Comparison of ENCODE assay signal across 27 cellular contexts in genomic region chr11:19924321-19925115, GRCh38.
"Had no signal": no experiment of that assay in that cellular context is flagged by ENCODE, and none has a peak within 500 bp of the region (broad histone marks: within the 10 kb centered on the region; RNA-seq: fewer than 3 reads in every experiment).

No MANE protein-coding gene starts in this region.

- DNase-seq: activated CD4-positive, alpha-beta T cell treated with anti-CD3 and anti-CD28 coated beads for 4 hours; activated CD4-positive, alpha-beta T cell treated with anti-CD3 and anti-CD28 coated beads, Interleukin-2, amount 50 U/mL, for 4 hours; activated naive CD4-positive, alpha-beta T cell; activated T-cell treated with anti-CD3 and anti-CD28 coated beads for 4 hours; activated T-cell treated with anti-CD3 and anti-CD28 coated beads, Interleukin-2, amount 50 U/mL, for 72 hours; anterior cingulate cortex; body of pancreas; colonic mucosa; effector CD8-positive, alpha-beta T cell; esophagus squamous epithelium; gastrocnemius medialis; glutamatergic neuron; islet precursor cell; left ventricle myocardium superior; naive B cell; occipital lobe; stimulated activated CD4-positive, alpha-beta T cell treated with anti-CD3 and anti-CD28 coated beads, Interleukin-15, amount 100 ng/mL, for 24 hours; stimulated activated naive CD8-positive, alpha-beta T cell treated with anti-CD3 and anti-CD28 coated beads, Interleukin-15, Interleukin-2, amounts not matched to agents 100 U/mL and 50 U/mL, for 24 hours; T-helper 1 cell; testis; upper lobe of left lung had no signal

- H3K9me3 Mint-ChIP-seq: activated naive CD4-positive, alpha-beta T cell treated with anti-CD3 and anti-CD28 coated beads, Interleukin-2, amount 50 U/mL, for 72 hours; activated T-cell treated with anti-CD3 and anti-CD28 coated beads, Interleukin-2, amount 50 U/mL, for 72 hours; naive B cell; neural crest cell; T-helper 2 cell treated with Interferon-gamma antibody and Interleukin-4, amounts not matched to agents 5 μg/mL and 100 μg/mL, for 36 hours had no signal

- H3K9me3 ChIP-seq: body of pancreas, colonic mucosa, esophagus squamous epithelium, gastrocnemius medialis, right atrium auricular region, testis, upper lobe of left lung had no signal

- H3K36me3 Mint-ChIP-seq: naive B cell had no signal

- ATAC-seq: activated naive CD4-positive, alpha-beta T cell treated with anti-CD3 and anti-CD28 coated beads, Interleukin-2, amount 50 U/mL, for 72 hours; activated T-cell treated with anti-CD3 and anti-CD28 coated beads, Interleukin-2, amount 50 U/mL, for 72 hours; body of pancreas; gastrocnemius medialis; left ventricle myocardium superior; stimulated activated naive CD8-positive, alpha-beta T cell treated with anti-CD3 and anti-CD28 coated beads, Interleukin-15, Interleukin-2, amounts not matched to agents 100 U/mL and 50 U/mL, for 24 hours had no signal

- H3K4me3 Mint-ChIP-seq: activated T-cell treated with anti-CD3 and anti-CD28 coated beads, Interleukin-2, amount 50 U/mL, for 72 hours; naive B cell; neural crest cell; T-helper 2 cell treated with Interferon-gamma antibody and Interleukin-4, amounts not matched to agents 5 μg/mL and 100 μg/mL, for 36 hours had no signal

- H3K4me1 Mint-ChIP-seq: naive B cell had no signal

- H3K27me3 ChIP-seq: body of pancreas, colonic mucosa, esophagus squamous epithelium, gastrocnemius medialis, right atrium auricular region, testis, upper lobe of left lung had no signal

- H3K4me3 ChIP-seq: body of pancreas, colonic mucosa, esophagus squamous epithelium, gastrocnemius medialis, right atrium auricular region, testis, upper lobe of left lung had no signal

- H3K36me3 ChIP-seq: colonic mucosa, esophagus squamous epithelium, gastrocnemius medialis, right atrium auricular region, upper lobe of left lung had no signal

- H3K4me1 ChIP-seq: colonic mucosa, gastrocnemius medialis, right atrium auricular region, testis had no signal

- H3K27ac ChIP-seq: body of pancreas, colonic mucosa, epithelial cell of prostate, esophagus squamous epithelium, gastrocnemius medialis, right atrium auricular region, testis, upper lobe of left lung, VCaP had no signal

- H3K27ac Mint-ChIP-seq: activated naive CD4-positive, alpha-beta T cell treated with anti-CD3 and anti-CD28 coated beads, Interleukin-2, amount 50 U/mL, for 72 hours; activated T-cell treated with anti-CD3 and anti-CD28 coated beads, Interleukin-2, amount 50 U/mL, for 72 hours; naive B cell; T-helper 2 cell treated with Interferon-gamma antibody and Interleukin-4, amounts not matched to agents 5 μg/mL and 100 μg/mL, for 36 hours had no signal
